19 cellular contexts compared by ENCODE assay signal in genomic region chr15:62150445-62150844, GRCh38. TPM values are rescaled to one million over a fixed set of nuclear protein-coding genes. Genes with fewer than 3 reads are reported as not detected.
A peak's percentile ranks its signal among the peaks of the same experiment; 100 is the strongest.
DNase-seq lines count a peak whose midpoint lies in the region; TF ChIP-seq lines count a peak whose summit lies in the region.
"Had no signal": no experiment of that assay in that cellular context is flagged by ENCODE, and none has a peak within 500 bp of the region (broad histone marks: within the 10 kb centered on the region; RNA-seq: fewer than 3 reads in every experiment).

No MANE protein-coding gene starts in this region.

- no peak overlapping the region for H3K27ac Mint-ChIP-seq in nephron progenitor cell
- H3K27ac Mint-ChIP-seq: WTC11 had no signal

- TF ChIP-seq CTCF in nephron progenitor cell (IDR thresholded peaks at IDR 0.05), result no peak

- H3K36me3 Mint-ChIP-seq in nephron progenitor cell (ENCODE audit: low read depth), result no peaks in the 10 kb centered on the region

- no peaks in the 10 kb centered on the region for H3K4me1 Mint-ChIP-seq in nephron progenitor cell

- DNase-seq in NCI-H1436 (lab: John Stamatoyannopoulos, UW) (peak; percentile 11), NCI-H1436 treated with DMSO at 0.1 percent for 48 hours (lab: John Stamatoyannopoulos, UW) (no peak), DMS153 (lab: John Stamatoyannopoulos, UW) (peak; percentile 49), OCI-M1 (lab: John Stamatoyannopoulos, UW) (peak; percentile 51), dermis microvascular lymphatic vessel endothelial cell (ENCODE audit: low read depth in 2 of 2) (peak; percentile 85 to 96), mucosa of gallbladder (ENCODE audit: low spot score) (no peak), nephron progenitor cell (no peak), globus pallidus (ENCODE audit: low spot score) (no peak)
- DNase-seq: 8988T; activated CD8-positive, alpha-beta memory T cell treated with anti-CD3 and anti-CD28 coated beads for 24 hours; Caco-2; lower lobe of right lung; NCI-H1105; occipital lobe; stimulated activated CD4-positive, alpha-beta T cell treated with anti-CD3 and anti-CD28 coated beads, Interleukin-12 subunit alpha, Interleukin-12 subunit beta, amount 100 ng/mL, for 4 hours had no signal

- peaks cover 4% of the 10 kb centered on the region for H3K9me3 Mint-ChIP-seq in nephron progenitor cell

- H3K4me3 Mint-ChIP-seq in nephron progenitor cell, result no peak overlapping the region
- H3K4me3 Mint-ChIP-seq: WTC11 had no signal

- peaks cover 26% of the 10 kb centered on the region for H3K27me3 Mint-ChIP-seq in nephron progenitor cell (ENCODE audit: low read depth, poor library complexity)

RNA-seq across cellular contexts. Expression of gene C2CD4B, which starts 14.6 kb away (rescaled TPM):
- total RNA-seq in dermis microvascular lymphatic vessel endothelial cell, result 28.2 and 44.5 TPM in 2 replicates
- 23.8 TPM for total RNA-seq in mucosa of gallbladder
- total RNA-seq: G401, LHCN-M2, myocyte had no signal

Comparison
In these comparisons a context has a peak if more than half of its experiments do, and no peak if none do; other contexts are left out.
1. DNase-seq: peak in NCI-H1436 (single experiment), DMS153 (single experiment), OCI-M1 (single experiment) and dermis microvascular lymphatic vessel endothelial cell (2 of 2); none in NCI-H1436 treated with DMSO at 0.1 percent for 48 hours (single experiment), mucosa of gallbladder (single experiment), nephron progenitor cell (single experiment) and globus pallidus (single experiment).